ENCODE assay signal across 1 cellular context in genomic region chr19:56547535-56547934, GRCh38.
TF ChIP-seq lines count a peak whose summit lies in the region.

No MANE protein-coding gene starts in this region.

TF ChIP-seq in GM23338, 12 proteins besides CTCF, POLR2A, EP300 and RAD21 (continued from another document):
- TF ChIP-seq STAT1 (IDR thresholded peaks at IDR 0.05; ENCODE audit: unreplicated experiment) (no peak), ETS1 (IDR thresholded peaks at IDR 0.05) (no peak), EZH2 (IDR thresholded peaks at IDR 0.05; ENCODE audit: low read depth, unreplicated experiment) (no peak), POLR2AphosphoS5 (IDR thresholded peaks at IDR 0.05; ENCODE audit: low read depth) (no peak), NANOG (IDR thresholded peaks at IDR 0.05; ENCODE audit: borderline replicate concordance) (no peak), ZNF331 (CRISPR knock-in tag; IDR thresholded peaks at IDR 0.05; ENCODE audit: low read depth) (no peak), ZNF462 (CRISPR knock-in tag; IDR thresholded peaks at IDR 0.05) (no peak)
- TF ChIP-seq, protein P1, sequence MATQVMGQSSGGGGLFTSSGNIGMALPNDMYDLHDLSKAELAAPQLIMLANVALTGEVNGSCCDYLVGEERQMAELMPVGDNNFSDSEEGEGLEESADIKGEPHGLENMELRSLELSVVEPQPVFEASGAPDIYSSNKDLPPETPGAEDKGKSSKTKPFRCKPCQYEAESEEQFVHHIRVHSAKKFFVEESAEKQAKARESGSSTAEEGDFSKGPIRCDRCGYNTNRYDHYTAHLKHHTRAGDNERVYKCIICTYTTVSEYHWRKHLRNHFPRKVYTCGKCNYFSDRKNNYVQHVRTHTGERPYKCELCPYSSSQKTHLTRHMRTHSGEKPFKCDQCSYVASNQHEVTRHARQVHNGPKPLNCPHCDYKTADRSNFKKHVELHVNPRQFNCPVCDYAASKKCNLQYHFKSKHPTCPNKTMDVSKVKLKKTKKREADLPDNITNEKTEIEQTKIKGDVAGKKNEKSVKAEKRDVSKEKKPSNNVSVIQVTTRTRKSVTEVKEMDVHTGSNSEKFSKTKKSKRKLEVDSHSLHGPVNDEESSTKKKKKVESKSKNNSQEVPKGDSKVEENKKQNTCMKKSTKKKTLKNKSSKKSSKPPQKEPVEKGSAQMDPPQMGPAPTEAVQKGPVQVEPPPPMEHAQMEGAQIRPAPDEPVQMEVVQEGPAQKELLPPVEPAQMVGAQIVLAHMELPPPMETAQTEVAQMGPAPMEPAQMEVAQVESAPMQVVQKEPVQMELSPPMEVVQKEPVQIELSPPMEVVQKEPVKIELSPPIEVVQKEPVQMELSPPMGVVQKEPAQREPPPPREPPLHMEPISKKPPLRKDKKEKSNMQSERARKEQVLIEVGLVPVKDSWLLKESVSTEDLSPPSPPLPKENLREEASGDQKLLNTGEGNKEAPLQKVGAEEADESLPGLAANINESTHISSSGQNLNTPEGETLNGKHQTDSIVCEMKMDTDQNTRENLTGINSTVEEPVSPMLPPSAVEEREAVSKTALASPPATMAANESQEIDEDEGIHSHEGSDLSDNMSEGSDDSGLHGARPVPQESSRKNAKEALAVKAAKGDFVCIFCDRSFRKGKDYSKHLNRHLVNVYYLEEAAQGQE (IDR thresholded peaks at IDR 0.05; ENCODE audit: unreplicated experiment): no peak
